In the genomic region with DNA sequence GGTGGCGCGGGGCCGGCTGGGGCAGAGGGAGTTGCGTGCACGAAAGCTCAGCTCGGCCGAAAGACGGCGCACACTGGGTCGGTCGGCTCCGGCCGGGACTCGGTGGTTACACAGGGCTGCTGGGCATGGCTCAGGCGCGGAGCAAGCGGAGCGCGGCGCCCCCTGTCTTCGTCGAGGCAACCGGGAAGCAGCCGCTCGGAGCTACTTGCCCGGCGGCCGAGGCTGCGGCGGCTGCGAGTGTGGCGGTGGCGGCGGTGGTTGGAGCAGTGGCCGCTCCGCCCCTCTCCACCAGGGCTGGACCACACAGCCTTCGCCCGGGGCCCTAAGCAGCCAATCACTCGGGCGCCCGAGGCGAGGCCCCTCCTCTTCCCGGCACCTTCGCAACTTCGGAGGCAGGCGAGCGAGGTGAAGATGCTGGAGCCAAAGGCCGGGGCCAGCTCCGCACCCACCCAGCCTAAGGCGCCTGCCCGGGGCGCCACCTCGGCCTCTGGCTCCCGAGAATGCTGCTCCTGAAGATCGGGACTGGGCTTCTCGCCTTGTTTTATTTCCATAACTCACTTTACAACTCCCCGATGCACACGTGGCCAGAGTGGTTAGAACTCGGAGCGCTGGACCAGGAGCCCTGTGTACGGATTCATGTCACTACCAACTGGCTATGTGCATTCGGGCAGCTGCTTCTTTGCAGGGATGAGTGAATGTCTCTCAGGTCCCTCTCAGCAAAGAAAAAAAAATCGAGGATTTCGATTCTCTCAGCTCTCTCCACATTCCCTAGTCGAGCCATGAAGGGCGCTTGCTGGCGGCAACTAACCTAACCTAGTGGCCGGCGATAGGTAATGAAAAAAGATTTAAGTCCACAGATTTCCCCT, we compare ENCODE assay signal across 1 cellular context.
TF ChIP-seq lines count a peak whose summit lies in the region.

A gene (minus strand): TSS at position 241 of the 866 bp plus-strand sequence. CDS start 241 bp downstream, outside the sequence.

TF ChIP-seq in WTC11, 78 proteins besides CTCF, POLR2A, EP300 and RAD21 (continued from another document):
- TF ChIP-seq, protein P1, sequence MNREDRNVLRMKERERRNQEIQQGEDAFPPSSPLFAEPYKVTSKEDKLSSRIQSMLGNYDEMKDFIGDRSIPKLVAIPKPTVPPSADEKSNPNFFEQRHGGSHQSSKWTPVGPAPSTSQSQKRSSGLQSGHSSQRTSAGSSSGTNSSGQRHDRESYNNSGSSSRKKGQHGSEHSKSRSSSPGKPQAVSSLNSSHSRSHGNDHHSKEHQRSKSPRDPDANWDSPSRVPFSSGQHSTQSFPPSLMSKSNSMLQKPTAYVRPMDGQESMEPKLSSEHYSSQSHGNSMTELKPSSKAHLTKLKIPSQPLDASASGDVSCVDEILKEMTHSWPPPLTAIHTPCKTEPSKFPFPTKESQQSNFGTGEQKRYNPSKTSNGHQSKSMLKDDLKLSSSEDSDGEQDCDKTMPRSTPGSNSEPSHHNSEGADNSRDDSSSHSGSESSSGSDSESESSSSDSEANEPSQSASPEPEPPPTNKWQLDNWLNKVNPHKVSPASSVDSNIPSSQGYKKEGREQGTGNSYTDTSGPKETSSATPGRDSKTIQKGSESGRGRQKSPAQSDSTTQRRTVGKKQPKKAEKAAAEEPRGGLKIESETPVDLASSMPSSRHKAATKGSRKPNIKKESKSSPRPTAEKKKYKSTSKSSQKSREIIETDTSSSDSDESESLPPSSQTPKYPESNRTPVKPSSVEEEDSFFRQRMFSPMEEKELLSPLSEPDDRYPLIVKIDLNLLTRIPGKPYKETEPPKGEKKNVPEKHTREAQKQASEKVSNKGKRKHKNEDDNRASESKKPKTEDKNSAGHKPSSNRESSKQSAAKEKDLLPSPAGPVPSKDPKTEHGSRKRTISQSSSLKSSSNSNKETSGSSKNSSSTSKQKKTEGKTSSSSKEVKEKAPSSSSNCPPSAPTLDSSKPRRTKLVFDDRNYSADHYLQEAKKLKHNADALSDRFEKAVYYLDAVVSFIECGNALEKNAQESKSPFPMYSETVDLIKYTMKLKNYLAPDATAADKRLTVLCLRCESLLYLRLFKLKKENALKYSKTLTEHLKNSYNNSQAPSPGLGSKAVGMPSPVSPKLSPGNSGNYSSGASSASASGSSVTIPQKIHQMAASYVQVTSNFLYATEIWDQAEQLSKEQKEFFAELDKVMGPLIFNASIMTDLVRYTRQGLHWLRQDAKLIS (CRISPR knock-in tag; IDR thresholded peaks at IDR 0.05; ENCODE audit: borderline replicate concordance), result 0 out of 2 replicates have a peak, but pooled peaks have one; percentile 56
- TF ChIP-seq, protein P2, sequence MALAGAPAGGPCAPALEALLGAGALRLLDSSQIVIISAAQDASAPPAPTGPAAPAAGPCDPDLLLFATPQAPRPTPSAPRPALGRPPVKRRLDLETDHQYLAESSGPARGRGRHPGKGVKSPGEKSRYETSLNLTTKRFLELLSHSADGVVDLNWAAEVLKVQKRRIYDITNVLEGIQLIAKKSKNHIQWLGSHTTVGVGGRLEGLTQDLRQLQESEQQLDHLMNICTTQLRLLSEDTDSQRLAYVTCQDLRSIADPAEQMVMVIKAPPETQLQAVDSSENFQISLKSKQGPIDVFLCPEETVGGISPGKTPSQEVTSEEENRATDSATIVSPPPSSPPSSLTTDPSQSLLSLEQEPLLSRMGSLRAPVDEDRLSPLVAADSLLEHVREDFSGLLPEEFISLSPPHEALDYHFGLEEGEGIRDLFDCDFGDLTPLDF (CRISPR knock-in tag; IDR thresholded peaks at IDR 0.05), result peak; percentile 38; the same call in 1 of the 2 replicates
- TF ChIP-seq, protein P3, sequence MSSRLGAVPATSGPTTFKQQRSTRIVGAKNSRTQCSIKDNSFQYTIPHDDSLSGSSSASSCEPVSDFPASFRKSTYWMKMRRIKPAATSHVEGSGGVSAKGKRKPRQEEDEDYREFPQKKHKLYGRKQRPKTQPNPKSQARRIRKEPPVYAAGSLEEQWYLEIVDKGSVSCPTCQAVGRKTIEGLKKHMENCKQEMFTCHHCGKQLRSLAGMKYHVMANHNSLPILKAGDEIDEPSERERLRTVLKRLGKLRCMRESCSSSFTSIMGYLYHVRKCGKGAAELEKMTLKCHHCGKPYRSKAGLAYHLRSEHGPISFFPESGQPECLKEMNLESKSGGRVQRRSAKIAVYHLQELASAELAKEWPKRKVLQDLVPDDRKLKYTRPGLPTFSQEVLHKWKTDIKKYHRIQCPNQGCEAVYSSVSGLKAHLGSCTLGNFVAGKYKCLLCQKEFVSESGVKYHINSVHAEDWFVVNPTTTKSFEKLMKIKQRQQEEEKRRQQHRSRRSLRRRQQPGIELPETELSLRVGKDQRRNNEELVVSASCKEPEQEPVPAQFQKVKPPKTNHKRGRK (CRISPR knock-in tag; IDR thresholded peaks at IDR 0.05; ENCODE audit: borderline replicate concordance), result no peak
- TF ChIP-seq ETV6 (CRISPR knock-in tag; IDR thresholded peaks at IDR 0.05) (no peak), NR1H2 (CRISPR knock-in tag; IDR thresholded peaks at IDR 0.05) (no peak), ZNF416 (CRISPR knock-in tag; IDR thresholded peaks at IDR 0.05) (peak; percentile 50; the same call in 1 of the 2 replicates), MYBL2 (CRISPR knock-in tag; IDR thresholded peaks at IDR 0.05) (peak; percentile 51; the same call in 1 of the 2 replicates), TP53 (CRISPR knock-in tag; IDR thresholded peaks at IDR 0.05) (peak; percentile 74), TEAD1 (CRISPR knock-in tag; IDR thresholded peaks at IDR 0.05) (0 out of 2 replicates have a peak, but pooled peaks have one; percentile 76), GABPB1 (CRISPR knock-in tag; IDR thresholded peaks at IDR 0.05) (peak; percentile 51; the same call in 1 of the 2 replicates), ESRRA (CRISPR knock-in tag; IDR thresholded peaks at IDR 0.05; ENCODE audit: borderline replicate concordance) (peak; percentile 67; the same call in 1 of the 2 replicates), RELA (CRISPR knock-in tag; IDR thresholded peaks at IDR 0.05; ENCODE audit: borderline replicate concordance) (peak; percentile 51), FOXP1 (CRISPR knock-in tag; IDR thresholded peaks at IDR 0.05; ENCODE audit: borderline replicate concordance) (peak; percentile 48; the same call in 1 of the 2 replicates), ZNF138 (CRISPR knock-in tag; conservative IDR thresholded peaks at IDR 0.05) (0 out of 2 replicates have a peak, but pooled peaks have one; percentile 20), ZBTB21 (CRISPR knock-in tag; IDR thresholded peaks at IDR 0.05; ENCODE audit: borderline replicate concordance) (peak; percentile 64; the same call in 1 of the 2 replicates), SP1 (CRISPR knock-in tag; conservative IDR thresholded peaks at IDR 0.05) (0 out of 2 replicates have a peak, but pooled peaks have one; percentile 57), SMAD3 (CRISPR knock-in tag; IDR thresholded peaks at IDR 0.05; ENCODE audit: borderline replicate concordance) (peak; percentile 76; the same call in 1 of the 2 replicates)
- TF ChIP-seq, protein P4, sequence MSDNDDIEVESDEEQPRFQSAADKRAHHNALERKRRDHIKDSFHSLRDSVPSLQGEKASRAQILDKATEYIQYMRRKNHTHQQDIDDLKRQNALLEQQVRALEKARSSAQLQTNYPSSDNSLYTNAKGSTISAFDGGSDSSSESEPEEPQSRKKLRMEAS (CRISPR knock-in tag; IDR thresholded peaks at IDR 0.05), result peak; percentile 96
- TF ChIP-seq, protein P5, sequence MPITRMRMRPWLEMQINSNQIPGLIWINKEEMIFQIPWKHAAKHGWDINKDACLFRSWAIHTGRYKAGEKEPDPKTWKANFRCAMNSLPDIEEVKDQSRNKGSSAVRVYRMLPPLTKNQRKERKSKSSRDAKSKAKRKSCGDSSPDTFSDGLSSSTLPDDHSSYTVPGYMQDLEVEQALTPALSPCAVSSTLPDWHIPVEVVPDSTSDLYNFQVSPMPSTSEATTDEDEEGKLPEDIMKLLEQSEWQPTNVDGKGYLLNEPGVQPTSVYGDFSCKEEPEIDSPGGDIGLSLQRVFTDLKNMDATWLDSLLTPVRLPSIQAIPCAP (CRISPR knock-in tag; IDR thresholded peaks at IDR 0.05), result peak; percentile 74; the same call in 1 of the 2 replicates
- TF ChIP-seq, protein P6, sequence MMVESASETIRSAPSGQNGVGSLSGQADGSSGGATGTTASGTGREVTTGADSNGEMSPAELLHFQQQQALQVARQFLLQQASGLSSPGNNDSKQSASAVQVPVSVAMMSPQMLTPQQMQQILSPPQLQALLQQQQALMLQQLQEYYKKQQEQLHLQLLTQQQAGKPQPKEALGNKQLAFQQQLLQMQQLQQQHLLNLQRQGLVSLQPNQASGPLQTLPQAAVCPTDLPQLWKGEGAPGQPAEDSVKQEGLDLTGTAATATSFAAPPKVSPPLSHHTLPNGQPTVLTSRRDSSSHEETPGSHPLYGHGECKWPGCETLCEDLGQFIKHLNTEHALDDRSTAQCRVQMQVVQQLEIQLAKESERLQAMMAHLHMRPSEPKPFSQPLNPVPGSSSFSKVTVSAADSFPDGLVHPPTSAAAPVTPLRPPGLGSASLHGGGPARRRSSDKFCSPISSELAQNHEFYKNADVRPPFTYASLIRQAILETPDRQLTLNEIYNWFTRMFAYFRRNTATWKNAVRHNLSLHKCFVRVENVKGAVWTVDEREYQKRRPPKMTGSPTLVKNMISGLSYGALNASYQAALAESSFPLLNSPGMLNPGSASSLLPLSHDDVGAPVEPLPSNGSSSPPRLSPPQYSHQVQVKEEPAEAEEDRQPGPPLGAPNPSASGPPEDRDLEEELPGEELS (CRISPR knock-in tag; IDR thresholded peaks at IDR 0.05), result 0 out of 2 replicates have a peak, but pooled peaks have one; percentile 67
